ENCODE assay signal across 13 cellular contexts in genomic region chr1:31627930-31628421, GRCh38. TPM values are rescaled to one million over a fixed set of nuclear protein-coding genes. Genes with fewer than 3 reads are reported as not detected.
DNase-seq lines count a peak whose midpoint lies in the region; ATAC-seq and TF ChIP-seq lines count a peak whose summit lies in the region.
"Had no signal": no experiment of that assay in that cellular context is flagged by ENCODE, and none has a peak within 500 bp of the region (broad histone marks: within the 10 kb centered on the region; RNA-seq: fewer than 3 reads in every experiment).

No MANE protein-coding gene starts in this region.

- 29 to 56% (median 49%) methylated on average over 8 to 9 of the region's 9 CpGs for WGBS in heart left ventricle, 4 donors
- 24 to 47% (median 25%) methylated on average over 9 of the region's 9 CpGs for WGBS in psoas muscle, 3 donors

- peaks cover 30% of the 10 kb centered on the region for H3K4me1 ChIP-seq in adipocyte (ENCODE audit: control insufficient read depth, insufficient read depth, low read length)
- peaks cover 0 to 79% (median 41%) of the 10 kb centered on the region in 12 donors for H3K4me1 ChIP-seq in heart left ventricle
- H3K4me1 ChIP-seq in psoas muscle = peaks cover 52% of the 10 kb centered on the region
- no peaks in the 10 kb centered on the region for H3K4me1 ChIP-seq in CD8-positive, alpha-beta T cell (ENCODE audit: insufficient read depth, low read length)

- CTCF ChIA-PET in CD8-positive, alpha-beta T cell (lab: Charles Lee) = no interaction called here

- peak; percentile 77 to 86 (median 84) for ATAC-seq in heart left ventricle
- ATAC-seq in psoas muscle = peak; percentile 78 to 84 (median 82)
- ATAC-seq in CD8-positive, alpha-beta T cell = no peak
- ATAC-seq in GM21515 (IDR thresholded peaks at IDR 0.05; ENCODE audit: unreplicated experiment) = no peak

- TF ChIP-seq CTCF in heart left ventricle (IDR thresholded peaks at IDR 0.05) = no peak
- no peak for TF ChIP-seq CTCF in psoas muscle (IDR thresholded peaks at IDR 0.05)
- no peak for TF ChIP-seq CTCF in CD8-positive, alpha-beta T cell (IDR thresholded peaks at IDR 0.05)

- no peaks in the 10 kb centered on the region for H3K9me3 ChIP-seq in adipocyte (ENCODE audit: control insufficient read depth, low read length)
- no peaks in the 10 kb centered on the region for H3K9me3 ChIP-seq in heart left ventricle
- H3K9me3 ChIP-seq in psoas muscle = no peaks in the 10 kb centered on the region
- no peaks in the 10 kb centered on the region for H3K9me3 ChIP-seq in CD8-positive, alpha-beta T cell (ENCODE audit: low read length)
- H3K9me3 ChIP-seq: MG63, mucosa of descending colon had no signal

- intact Hi-C loops in heart left ventricle (cut with DNase I) = loop anchor here in 1 of 10 donors (5.0 kb wide), 1 partner anchor 61 kb away; no protein-coding TSS in a partner anchor
- intact Hi-C loops in psoas muscle (cut with DNase I) = no loop called here
- intact Hi-C loops in CD8-positive, alpha-beta T cell (cut with DNase I, micrococcal nuclease) = no loop called here

- H3K4me1 Mint-ChIP-seq in CD8-positive, alpha-beta T cell (ENCODE audit: low read depth) = no peaks in the 10 kb centered on the region
- H3K4me1 Mint-ChIP-seq: central memory CD8-positive, alpha-beta T cell had no signal

- TF ChIP-seq POLR2A in heart left ventricle (IDR thresholded peaks at IDR 0.05) = no peak

- no peak overlapping the region for H3K4me3 Mint-ChIP-seq in CD8-positive, alpha-beta T cell
- H3K4me3 Mint-ChIP-seq: central memory CD8-positive, alpha-beta T cell had no signal

- peak overlapping the region; percentile 17 for H3K9ac ChIP-seq in adipocyte (ENCODE audit: low read length)

- H3K9me3 Mint-ChIP-seq in CD8-positive, alpha-beta T cell = no peaks in the 10 kb centered on the region
- H3K9me3 Mint-ChIP-seq: central memory CD8-positive, alpha-beta T cell had no signal

- DNase-seq in DMS 273 (lab: John Stamatoyannopoulos, UW; ENCODE audit: unreplicated experiment) (peak; percentile 93), adipocyte (ENCODE audit: low read depth) (no peak), heart left ventricle (peak in 4 of 5 donors; percentile 69 to 90 (median 80)), psoas muscle (peak; percentile 56 to 89), SK-N-DZ (ENCODE audit: low spot score) (no peak)
- DNase-seq in stimulated activated CD4-positive, alpha-beta T cell treated with anti-CD3 and anti-CD28 coated beads, Interleukin-15, amount 100 ng/mL, for 24 hours = no peak
- DNase-seq in CD8-positive, alpha-beta T cell = no peak
- DNase-seq: MG63 had no signal

- H3K36me3 Mint-ChIP-seq in CD8-positive, alpha-beta T cell = peaks cover 68% of the 10 kb centered on the region

- H3K27ac Mint-ChIP-seq in CD8-positive, alpha-beta T cell = no peak overlapping the region

- H3K36me3 ChIP-seq in adipocyte (ENCODE audit: control insufficient read depth, insufficient read depth, low read length, severe bottlenecking) = peaks cover 41% of the 10 kb centered on the region
- peaks cover 0 to 58% (median 48%) of the 10 kb centered on the region in 9 donors for H3K36me3 ChIP-seq in heart left ventricle
- peaks cover 3 to 50% of the 10 kb centered on the region in 2 donors for H3K36me3 ChIP-seq in psoas muscle (ENCODE audit: insufficient read depth in 1 of 2, low read depth in 1 of 2)
- peaks cover 50% of the 10 kb centered on the region for H3K36me3 ChIP-seq in CD8-positive, alpha-beta T cell (ENCODE audit: insufficient read depth, low read length)

- H3K27me3 ChIP-seq in adipocyte (replicated peaks; ENCODE audit: control insufficient read depth, insufficient read depth, low read length) = no peaks in the 10 kb centered on the region
- H3K27me3 ChIP-seq in heart left ventricle = no peaks in the 10 kb centered on the region
- H3K27me3 ChIP-seq in psoas muscle (ENCODE audit: insufficient read depth in 3 of 3, low read length in 2 of 3) = no peaks in the 10 kb centered on the region
- H3K27me3 ChIP-seq in CD8-positive, alpha-beta T cell (ENCODE audit: insufficient read depth, low read length) = no peaks in the 10 kb centered on the region
- H3K27me3 ChIP-seq: MG63 had no signal

- H3K27me3 Mint-ChIP-seq in CD8-positive, alpha-beta T cell (ENCODE audit: low read depth) = no peaks in the 10 kb centered on the region
- H3K27me3 Mint-ChIP-seq: central memory CD8-positive, alpha-beta T cell had no signal

- POLR2A ChIA-PET in CD8-positive, alpha-beta T cell (lab: Charles Lee) = no interaction called here

- H3K4me3 ChIP-seq in adipocyte (ENCODE audit: low read length) (no peak overlapping the region), heart left ventricle (no peak overlapping the region), psoas muscle (peak overlapping the region; percentile 36)
- no peak overlapping the region for H3K4me3 ChIP-seq in CD8-positive, alpha-beta T cell (ENCODE audit: low read depth, low read length)
- H3K4me3 ChIP-seq: MG63, mucosa of descending colon had no signal

- peak overlapping the region; percentile 83 to 97 (median 90) for H3K27ac ChIP-seq in heart left ventricle
- peak overlapping the region; percentile 92 for H3K27ac ChIP-seq in psoas muscle
- H3K27ac ChIP-seq in CD8-positive, alpha-beta T cell (ENCODE audit: low read depth, low read length) = no peak overlapping the region

RNA-seq across cellular contexts. Expression of gene HCRTR1, which starts 10.5 kb away (rescaled TPM):
- total RNA-seq in heart left ventricle (under 1 TPM in 5 of 9 donors, not detected in 4; 0.21 to 0.82 (median 0.30) TPM), psoas muscle (1 to 10 TPM in 1 of 4 donors, under 1 TPM in 2, not detected in 1; 0.18 to 1.2 (median 0.42) TPM)
- polyA plus RNA-seq in heart left ventricle (under 1 TPM; 0.24 to 0.50 TPM), psoas muscle (under 1 TPM; 0.12 to 0.51 (median 0.27) TPM)
- total RNA-seq in CD8-positive, alpha-beta T cell = not detected
- polyA plus RNA-seq in SK-N-DZ (2014; cell fraction: cytosol; rRNA removed) = not detected in 2 replicates
- polyA plus RNA-seq in SK-N-DZ (2014; cell fraction: nucleus; rRNA removed) = 0.31 TPM in 1 of 2 replicates, not detected in the other
- total RNA-seq: mucosa of descending colon; T-helper 2 cell treated with Interferon-gamma antibody and Interleukin-4, amounts not matched to agents 100 ng/mL and 5 ng/mL, for 36 hours had no signal
- polyA plus RNA-seq: BJ had no signal

RNA-seq across cellular contexts. Expression of gene PEF1, which starts 16.7 kb away (rescaled TPM):
- 10 to 100 TPM; 32.2 to 55.4 (median 42.4) TPM for total RNA-seq in heart left ventricle
- 100 to 1,000 TPM in 1 of 2 donors, 10 to 100 TPM in 1; 36.1 to 106 TPM for polyA plus RNA-seq in heart left ventricle
- total RNA-seq in psoas muscle = 10 to 100 TPM; 22.1 to 43.1 (median 29.7) TPM
- polyA plus RNA-seq in psoas muscle = 10 to 100 TPM; 29.5 to 57.4 (median 30.7) TPM
- 10 to 100 TPM; 35.8 to 36.6 TPM for total RNA-seq in CD8-positive, alpha-beta T cell
- polyA plus RNA-seq in SK-N-DZ (2014; cell fraction: cytosol; rRNA removed) = 52.4 and 54.0 TPM in 2 replicates
- polyA plus RNA-seq in SK-N-DZ (2014; cell fraction: nucleus; rRNA removed) = 29.5 and 32.3 TPM in 2 replicates

RNA-seq across cellular contexts. Expression of gene TINAGL1, which starts 51.7 kb away (rescaled TPM):
- total RNA-seq in heart left ventricle (100 to 1,000 TPM; 136 to 697 (median 199) TPM), psoas muscle (10 to 100 TPM; 28.5 to 59.6 (median 47.3) TPM)
- polyA plus RNA-seq in heart left ventricle (100 to 1,000 TPM; 263 to 354 TPM), psoas muscle (10 to 100 TPM; 46.7 to 59.3 (median 57.4) TPM)
- not detected for total RNA-seq in CD8-positive, alpha-beta T cell
- not detected in 2 replicates for polyA plus RNA-seq in SK-N-DZ (2014; cell fraction: cytosol; rRNA removed)
- not detected in 2 replicates for polyA plus RNA-seq in SK-N-DZ (2014; cell fraction: nucleus; rRNA removed)
- total RNA-seq: T-helper 2 cell treated with Interferon-gamma antibody and Interleukin-4, amounts not matched to agents 100 ng/mL and 5 ng/mL, for 36 hours had no signal

Comparison
In these comparisons a context has a peak if more than half of its experiments do, and no peak if none do; other contexts are left out.
1. DNase-seq: peak in DMS 273 (single experiment), heart left ventricle (4 of 5) and psoas muscle (2 of 2); none in adipocyte (single experiment), stimulated activated CD4-positive, alpha-beta T cell treated with anti-CD3 and anti-CD28 coated beads, Interleukin-15, amount 100 ng/mL, for 24 hours (single experiment), CD8-positive, alpha-beta T cell (0 of 7) and SK-N-DZ (single experiment).
2. ATAC-seq: peak in heart left ventricle (4 of 4) and psoas muscle (4 of 4); none in CD8-positive, alpha-beta T cell (single experiment) and GM21515 (single experiment).
3. RNA of gene TINAGL1, which starts 51.7 kb away (total RNA-seq): 136 to 697 TPM in heart left ventricle and 28.5 to 59.6 TPM in psoas muscle; not detected in CD8-positive, alpha-beta T cell; every median in the first group is over 10 times any median in the second.